9 cellular contexts compared by ENCODE assay signal in the genomic region with DNA sequence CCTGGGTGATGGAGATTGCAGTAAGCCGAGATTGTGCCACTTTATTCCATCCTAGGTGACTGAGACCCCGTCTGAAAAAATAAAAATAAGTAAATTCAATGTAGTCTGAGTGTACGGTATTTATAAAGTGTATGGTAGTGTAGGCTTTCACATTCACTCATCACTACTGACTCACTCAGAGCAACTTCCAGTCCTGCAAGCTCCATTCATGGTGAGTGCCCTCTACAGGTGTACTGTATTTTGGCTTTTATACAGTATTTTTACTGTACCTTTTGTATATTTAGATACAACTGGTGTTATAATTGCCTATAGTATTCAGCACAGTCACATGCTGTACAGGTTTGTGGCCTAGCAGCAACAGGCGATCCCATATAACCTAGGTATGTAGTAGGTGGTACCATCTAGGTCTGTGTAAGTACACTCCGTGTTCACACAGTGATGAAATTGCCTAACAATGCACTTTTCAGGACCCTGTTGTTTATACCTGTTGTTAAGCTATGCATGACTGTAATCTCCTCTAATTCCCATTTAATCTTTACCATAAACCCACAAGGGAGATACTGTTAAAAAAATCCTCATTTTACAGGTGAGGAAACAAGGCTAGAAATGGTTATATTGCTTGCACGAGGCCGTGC. TPM values are rescaled to one million over a fixed set of nuclear protein-coding genes. Genes with fewer than 3 reads are reported as not detected.
A peak's percentile ranks its signal among the peaks of the same experiment; 100 is the strongest.
DNase-seq lines count a peak whose midpoint lies in the region; ATAC-seq, FAIRE-seq and TF ChIP-seq lines count a peak whose summit lies in the region.
"Had no signal": no experiment of that assay in that cellular context is flagged by ENCODE, and none has a peak within 500 bp of the region (broad histone marks: within the 10 kb centered on the region; RNA-seq: fewer than 3 reads in every experiment).

No MANE protein-coding gene starts in this region.

- no peak overlapping the region for H2AFZ ChIP-seq in MM.1S (ENCODE audit: low read length)

- no peaks in the 10 kb centered on the region for H3K36me3 ChIP-seq in MM.1S (replicated peaks; ENCODE audit: insufficient read depth, low read length)

- H3K4me1 ChIP-seq in MM.1S (ENCODE audit: low read length) = no peaks in the 10 kb centered on the region

- H3K4me3 ChIP-seq in MM.1S (ENCODE audit: low read length) (no peak overlapping the region), choroid plexus epithelial cell (ENCODE audit: low read depth, low read length) (no peak overlapping the region)

- TF ChIP-seq CTCF in MM.1S (IDR thresholded peaks at IDR 0.05; ENCODE audit: low read length) = peak; percentile 18
- peak; percentile 20 for TF ChIP-seq CTCF in choroid plexus epithelial cell (conservative IDR thresholded peaks at IDR 0.05; ENCODE audit: low read depth, low read length)

- no peaks in the 10 kb centered on the region for H3K9me3 ChIP-seq in MM.1S (replicated peaks; ENCODE audit: insufficient read depth, low read length)

- H4K20me1 ChIP-seq in MM.1S (ENCODE audit: insufficient read depth, low read length) = no peaks in the 10 kb centered on the region

- no peaks in the 10 kb centered on the region for H3F3A ChIP-seq in MM.1S (ENCODE audit: insufficient read depth, low read length)

- FAIRE-seq in GM12891 (lab: Jason Lieb, UNC) = peak; percentile 72

- no peaks in the 10 kb centered on the region for H3K9me2 ChIP-seq in MM.1S (replicated peaks; ENCODE audit: insufficient read depth, low read length)

- peak; percentile 8 for DNase-seq in A172 (ENCODE audit: low spot score)
- DNase-seq in GM12891 (ENCODE audit: insufficient read length, low spot score) = no peak
- no peak for DNase-seq in MM.1S
- DNase-seq in choroid plexus epithelial cell (ENCODE audit: low read depth) = no peak
- DNase-seq in cerebellum (ENCODE audit: low spot score) = no peak
- DNase-seq in GF-D8 (lab: John Stamatoyannopoulos, UW) = no peak
- no peak for DNase-seq in C1 segment of cervical spinal cord (lab: John Stamatoyannopoulos, UW)
- DNase-seq: KG1 had no signal

- TF ChIP-seq POLR2A in GM12891 (IDR thresholded peaks at IDR 0.05; ENCODE audit: low read depth, low read length) = no peak

- no peak overlapping the region for H3K27ac ChIP-seq in MM.1S (ENCODE audit: low read length)

- H3K4me2 ChIP-seq in MM.1S (ENCODE audit: low read depth, low read length) = no peak overlapping the region

- H3K9ac ChIP-seq in MM.1S (ENCODE audit: low read length) = no peak overlapping the region

- no peak for ATAC-seq in HG03196 (IDR thresholded peaks at IDR 0.05; ENCODE audit: unreplicated experiment)

- H3K27me3 ChIP-seq in MM.1S (replicated peaks; ENCODE audit: insufficient read depth, low read length) = no peaks in the 10 kb centered on the region

- H3K79me2 ChIP-seq in MM.1S (ENCODE audit: low read length) = no peaks in the 10 kb centered on the region

TF ChIP-seq in GM12891, 5 proteins besides CTCF, POLR2A, EP300 and RAD21:
- TF ChIP-seq PAX5 (IDR thresholded peaks at IDR 0.05; ENCODE audit: insufficient read depth, low read length, severe bottlenecking) = no peak
- TF ChIP-seq POU2F2 (IDR thresholded peaks at IDR 0.05; ENCODE audit: low read depth, low read length) = no peak
- no peak for TF ChIP-seq POLR2AphosphoS5 (IDR thresholded peaks at IDR 0.05; ENCODE audit: low read depth, low read length)
- no peak for TF ChIP-seq TAF1 (IDR thresholded peaks at IDR 0.05; ENCODE audit: low read depth, low read length)
- TF ChIP-seq SPI1 (IDR thresholded peaks at IDR 0.05; ENCODE audit: low read depth, low read length) = no peak

RNA-seq across cellular contexts. Expression of a gene that starts 19.3 kb away (rescaled TPM):
- 0.05 TPM in 1 of 2 replicates, not detected in the other for total RNA-seq in A172 (2014; rRNA removed; shearing (Covaris generic))
- 2.0 TPM for polyA plus RNA-seq in GM12891 (2012; ENCODE audit: low read depth, missing spikeins)
- 27.9 TPM for total RNA-seq in cerebellum

Comparison
In these comparisons a context has a peak if more than half of its experiments do, and no peak if none do; other contexts are left out.
1. RNA of a gene that starts 19.3 kb away (total RNA-seq): 27.9 TPM in cerebellum (single experiment); 0.05 TPM in A172; every median in the first group is over 10 times any median in the second.